Comparison of ENCODE assay signal across 1 cellular context in the genomic region with DNA sequence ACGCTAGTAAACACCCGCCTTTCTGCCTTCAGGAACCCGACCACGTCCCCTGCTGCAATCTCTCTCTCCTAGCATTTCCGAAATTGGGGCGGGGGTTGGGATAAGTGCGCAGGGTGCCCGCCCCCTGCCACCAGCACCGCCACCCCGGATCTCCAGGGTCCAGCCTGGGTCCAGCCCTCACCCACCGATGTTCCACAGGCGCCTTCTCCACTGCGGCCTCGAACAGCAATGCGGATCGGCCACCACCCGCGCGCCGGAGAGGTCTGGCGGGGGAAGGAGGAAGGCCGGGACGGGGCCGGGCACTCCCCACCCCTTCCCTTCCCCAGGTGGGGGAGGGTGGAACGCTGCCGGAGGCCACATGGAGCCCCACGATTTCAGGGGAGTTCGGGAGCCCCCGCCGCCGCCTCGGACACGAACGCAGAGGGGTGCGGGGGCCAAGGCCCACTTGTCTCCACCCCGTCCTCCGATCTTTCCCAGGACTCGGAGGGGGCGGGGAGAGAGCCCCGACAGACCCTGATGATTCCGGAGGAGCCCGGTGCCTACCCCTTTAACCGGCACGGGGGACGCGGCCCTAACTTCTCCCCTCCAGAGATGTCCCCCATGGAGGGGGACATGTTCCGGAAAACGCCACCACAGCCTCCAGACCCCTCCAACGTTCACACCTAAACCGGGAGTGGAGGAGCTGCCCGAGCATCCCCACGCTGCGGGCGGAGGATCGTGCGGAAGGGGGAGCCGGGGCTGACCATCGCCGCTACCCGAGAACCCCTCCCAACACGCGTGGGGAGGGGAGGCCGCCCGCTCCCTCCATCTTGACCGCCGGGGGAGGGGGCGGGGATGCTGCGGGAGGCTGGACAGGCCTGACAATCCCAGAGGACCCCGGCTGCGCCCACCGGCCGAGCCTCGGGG.
TF ChIP-seq lines count a peak whose summit lies in the region.

No MANE protein-coding gene starts in this region.

TF ChIP-seq in HepG2, 621 proteins besides CTCF, POLR2A, EP300 and RAD21 (continued from another document):
- 0 out of 2 replicates have a peak, but pooled peaks have one; percentile 13 for TF ChIP-seq ZNF746 (CRISPR knock-in tag; IDR thresholded peaks at IDR 0.05)
- no peak for TF ChIP-seq GABPA (IDR thresholded peaks at IDR 0.05; ENCODE audit: low read depth, low read length)
- 0 out of 2 replicates have a peak, but pooled peaks have one; percentile 4 for TF ChIP-seq GABPA (CRISPR knock-in tag; IDR thresholded peaks at IDR 0.05; ENCODE audit: low read depth)
- 0 out of 2 replicates have a peak, but pooled peaks have one; percentile 16 for TF ChIP-seq FOXK1 (CRISPR knock-in tag; IDR thresholded peaks at IDR 0.05; ENCODE audit: borderline replicate concordance, low read depth)
- TF ChIP-seq, protein P1, sequence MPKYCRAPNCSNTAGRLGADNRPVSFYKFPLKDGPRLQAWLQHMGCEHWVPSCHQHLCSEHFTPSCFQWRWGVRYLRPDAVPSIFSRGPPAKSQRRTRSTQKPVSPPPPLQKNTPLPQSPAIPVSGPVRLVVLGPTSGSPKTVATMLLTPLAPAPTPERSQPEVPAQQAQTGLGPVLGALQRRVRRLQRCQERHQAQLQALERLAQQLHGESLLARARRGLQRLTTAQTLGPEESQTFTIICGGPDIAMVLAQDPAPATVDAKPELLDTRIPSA (CRISPR knock-in tag; IDR thresholded peaks at IDR 0.05; ENCODE audit: borderline replicate concordance): no peak
